In the genomic region with DNA sequence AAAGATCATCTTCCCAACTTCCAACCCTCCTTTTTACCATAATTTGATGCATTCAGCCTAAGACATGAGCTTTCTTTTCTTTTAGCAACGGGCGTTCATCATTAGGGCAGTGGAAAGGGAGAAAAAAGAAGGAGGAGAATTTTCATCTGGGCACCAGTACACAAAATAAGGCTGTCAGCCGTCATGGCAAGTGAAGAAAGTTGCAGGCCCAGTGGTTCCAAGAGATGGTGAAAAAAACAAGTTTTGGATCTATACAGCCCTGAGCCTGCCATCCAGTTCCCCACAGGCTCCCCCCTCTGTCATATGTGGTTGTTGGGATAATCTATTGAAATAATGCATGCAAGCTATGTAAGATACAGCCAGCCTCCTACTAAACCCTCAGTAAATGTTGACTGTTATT, we compare ENCODE assay signal across 38 cellular contexts.
"Had no signal": no experiment of that assay in that cellular context is flagged by ENCODE, and none has a peak within 500 bp of the region (broad histone marks: within the 10 kb centered on the region; RNA-seq: fewer than 3 reads in every experiment).

No MANE protein-coding gene starts in this region.

- H3K4me3 Mint-ChIP-seq: activated naive CD4-positive, alpha-beta T cell treated with anti-CD3 and anti-CD28 coated beads for 36 hours; activated naive CD4-positive, alpha-beta T cell treated with anti-CD3 and anti-CD28 coated beads, Interleukin-2, amount 10 ng/mL, durations not matched to agents 7 days and 5 days; activated naive CD4-positive, alpha-beta T cell treated with anti-CD3 and anti-CD28 coated beads, Interleukin-2, amount 50 U/mL, for 24 hours; activated naive CD8-positive, alpha-beta T cell; activated naive CD8-positive, alpha-beta T cell treated with anti-CD3 and anti-CD28 coated beads for 36 hours; activated naive CD8-positive, alpha-beta T cell treated with anti-CD3 and anti-CD28 coated beads, Interleukin-2, amount 10 ng/mL, durations not matched to agents 7 days and 5 days; activated naive CD8-positive, alpha-beta T cell treated with anti-CD3 and anti-CD28 coated beads, Interleukin-2, amount 50 U/mL, for 24 hours; activated T-cell treated with anti-CD3 and anti-CD28 coated beads, Interleukin-2, amount 50 U/mL, for 24 hours; activated T-cell treated with anti-CD3 and anti-CD28 coated beads, Interleukin-2, amount 50 U/mL, for 4 hours; activated T-cell treated with anti-CD3 and anti-CD28 coated beads, Interleukin-2, amount 50 U/mL, for 72 hours; activated T-helper 1 cell treated with anti-CD3 and anti-CD28 coated beads, Interleukin-12 subunit alpha, Interleukin-12 subunit beta, Interleukin-2, Interleukin-4 antibody, amounts not matched to agents 30 ng/mL and 10 ng/mL and 1 ng/mL, durations not matched to agents 14 hours and 24 hours and 36 hours; activated T-helper 17 cell treated with anti-CD3 and anti-CD28 coated beads, Interleukin-2, amount 50 U/mL, for 72 hours; brain; central memory CD8-positive, alpha-beta T cell had no signal

- H3K4me1 Mint-ChIP-seq: central memory CD8-positive, alpha-beta T cell had no signal

- FAIRE-seq: colon had no signal

- H3K4me1 ChIP-seq: adrenal gland, body of pancreas had no signal

- H3K4me3 ChIP-seq: adrenal gland, ascending aorta, body of pancreas, breast epithelium, cardiac muscle cell had no signal

- H3K9me3 Mint-ChIP-seq: activated naive CD8-positive, alpha-beta T cell treated with anti-CD3 and anti-CD28 coated beads, Interleukin-2, amount 10 ng/mL, durations not matched to agents 7 days and 5 days; activated T-cell treated with anti-CD3 and anti-CD28 coated beads, Interleukin-2, amount 50 U/mL, for 24 hours; activated T-helper 17 cell treated with anti-CD3 and anti-CD28 coated beads, Interleukin-2, amount 50 U/mL, for 72 hours had no signal

- H3K27me3 ChIP-seq: adrenal gland, body of pancreas, breast epithelium, cardiac muscle cell had no signal

- H3K36me3 ChIP-seq: adrenal gland, ascending aorta, brain microvascular endothelial cell, breast epithelium, cardiac muscle cell had no signal

- H3K27ac Mint-ChIP-seq: activated naive CD4-positive, alpha-beta T cell treated with anti-CD3 and anti-CD28 coated beads for 36 hours; activated naive CD4-positive, alpha-beta T cell treated with anti-CD3 and anti-CD28 coated beads, Interleukin-2, amount 10 ng/mL, durations not matched to agents 7 days and 5 days; activated naive CD4-positive, alpha-beta T cell treated with anti-CD3 and anti-CD28 coated beads, Interleukin-2, amount 50 U/mL, for 24 hours; activated naive CD4-positive, alpha-beta T cell treated with anti-CD3 and anti-CD28 coated beads, Interleukin-2, amount 50 U/mL, for 72 hours; activated naive CD8-positive, alpha-beta T cell; activated naive CD8-positive, alpha-beta T cell treated with anti-CD3 and anti-CD28 coated beads for 36 hours; activated naive CD8-positive, alpha-beta T cell treated with anti-CD3 and anti-CD28 coated beads, Interleukin-2, amount 10 ng/mL, durations not matched to agents 7 days and 5 days; activated naive CD8-positive, alpha-beta T cell treated with anti-CD3 and anti-CD28 coated beads, Interleukin-2, amount 50 U/mL, for 24 hours; activated T-cell treated with anti-CD3 and anti-CD28 coated beads, Interleukin-2, amount 50 U/mL, for 24 hours; activated T-cell treated with anti-CD3 and anti-CD28 coated beads, Interleukin-2, amount 50 U/mL, for 72 hours; activated T-helper 1 cell treated with anti-CD3 and anti-CD28 coated beads, Interleukin-12 subunit alpha, Interleukin-12 subunit beta, Interleukin-2, Interleukin-4 antibody, amounts not matched to agents 30 ng/mL and 10 ng/mL and 1 ng/mL, durations not matched to agents 14 hours and 24 hours and 36 hours; activated T-helper 17 cell treated with anti-CD3 and anti-CD28 coated beads, Interleukin-2, amount 50 U/mL, for 72 hours; activated T-helper 2 cell treated with anti-CD3 and anti-CD28 coated beads, Interferon-gamma antibody, Interleukin-2, Interleukin-4, amounts not matched to agents 10 μg/mL and 5 μg/mL and 100 μg/mL, durations not matched to agents 14 hours and 24 hours and 36 hours had no signal

- H3K9me3 ChIP-seq: adrenal gland, ascending aorta, body of pancreas had no signal

- H3K27me3 Mint-ChIP-seq: activated naive CD8-positive, alpha-beta T cell; activated naive CD8-positive, alpha-beta T cell treated with anti-CD3 and anti-CD28 coated beads for 36 hours had no signal

- H3K27ac ChIP-seq: adrenal gland, ascending aorta, body of pancreas, brain microvascular endothelial cell, breast epithelium, cardiac muscle cell had no signal

- ATAC-seq: activated naive CD4-positive, alpha-beta T cell treated with anti-CD3 and anti-CD28 coated beads, Interleukin-2, amount 50 U/mL, for 72 hours; activated naive CD8-positive, alpha-beta T cell treated with anti-CD3 and anti-CD28 coated beads, Interleukin-2, amount 50 U/mL, for 24 hours; activated T-cell treated with anti-CD3 and anti-CD28 coated beads, Interleukin-2, amount 50 U/mL, for 4 hours; activated T-cell treated with anti-CD3 and anti-CD28 coated beads, Interleukin-2, amount 50 U/mL, for 72 hours; activated T-helper 17 cell treated with anti-CD3 and anti-CD28 coated beads, Interleukin-2, amount 50 U/mL, for 72 hours; body of pancreas had no signal

- H3K36me3 Mint-ChIP-seq: activated naive CD8-positive, alpha-beta T cell treated with anti-CD3 and anti-CD28 coated beads for 36 hours; activated naive CD8-positive, alpha-beta T cell treated with anti-CD3 and anti-CD28 coated beads, Interleukin-2, amount 10 ng/mL, durations not matched to agents 7 days and 5 days; brain had no signal

- DNase-seq: activated effector memory CD4-positive, alpha-beta T cell treated with anti-CD3 and anti-CD28 coated beads, Interleukin-2, amount 50 U/mL, for 16 hours; activated effector memory CD4-positive, alpha-beta T cell treated with Interleukin-2 at 50 U/mL for 16 hours; activated gamma-delta T cell; activated gamma-delta T cell treated with Interleukin-2 at 50 U/mL for 16 hours; activated naive CD4-positive, alpha-beta T cell; activated naive CD4-positive, alpha-beta T cell treated with anti-CD3 and anti-CD28 coated beads for 36 hours; activated naive CD4-positive, alpha-beta T cell treated with anti-CD3 and anti-CD28 coated beads, Interleukin-2, amount 10 ng/mL, durations not matched to agents 7 days and 5 days; activated naive CD4-positive, alpha-beta T cell treated with anti-CD3 and anti-CD28 coated beads, Interleukin-2, amount 50 U/mL, for 16 hours; activated naive CD4-positive, alpha-beta T cell treated with Interleukin-2 at 50 U/mL for 16 hours; activated naive CD8-positive, alpha-beta T cell treated with anti-CD3 and anti-CD28 coated beads for 36 hours; activated naive CD8-positive, alpha-beta T cell treated with anti-CD3 and anti-CD28 coated beads, Interleukin-2, amount 10 ng/mL, durations not matched to agents 7 days and 5 days; activated naive CD8-positive, alpha-beta T cell treated with anti-CD3 and anti-CD28 coated beads, Interleukin-2, amount 50 U/mL, for 24 hours; activated T-cell treated with anti-CD3 and anti-CD28 coated beads, Interleukin-2, amount 50 U/mL, for 24 hours; activated T-cell treated with anti-CD3 and anti-CD28 coated beads, Interleukin-2, amount 50 U/mL, for 4 hours; activated T-cell treated with anti-CD3 and anti-CD28 coated beads, Interleukin-2, amount 50 U/mL, for 48 hours; activated T-cell treated with anti-CD3 and anti-CD28 coated beads, Interleukin-2, amount 50 U/mL, for 72 hours; adrenal gland; amniotic stem cell; amygdala; anterior cingulate cortex; aorta; body of pancreas; brain microvascular endothelial cell; caudate nucleus; central memory CD4-positive, alpha-beta T cell; cerebellar nuclear complex had no signal
